In the genomic region with DNA sequence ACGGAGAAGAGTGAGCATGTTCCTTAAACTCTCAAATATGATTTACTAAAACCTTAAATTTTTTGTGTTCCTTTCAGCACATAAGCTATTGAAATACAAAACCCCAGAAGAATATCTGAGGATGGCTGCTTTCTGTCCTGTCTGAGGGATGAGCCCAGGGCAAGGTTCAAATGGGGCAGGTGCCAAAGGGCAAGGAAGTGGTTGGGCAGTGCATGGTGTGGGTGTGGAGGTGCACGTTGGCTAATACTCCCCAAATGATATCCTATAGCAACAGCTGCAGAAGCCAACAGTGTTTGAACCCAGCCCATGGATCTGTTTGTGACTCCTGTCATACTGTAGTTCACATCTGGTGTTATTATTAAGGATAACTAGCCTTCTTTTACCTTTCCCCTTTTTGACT, we compare ENCODE assay signal across 5 cellular contexts.
"Had no signal": no experiment of that assay in that cellular context is flagged by ENCODE, and none has a peak within 500 bp of the region (broad histone marks: within the 10 kb centered on the region; RNA-seq: fewer than 3 reads in every experiment).

No MANE protein-coding gene starts in this region.

- H3K27ac Mint-ChIP-seq: GM23338, H9 had no signal

- H3K4me3 Mint-ChIP-seq: GM23338, H9 had no signal

- ATAC-seq: GM23338, K562 had no signal

- DNase-seq: H9, HCEC 1CT, IMR-90 had no signal

- H3K4me3 ChIP-seq: GM23338, K562 had no signal
